In the genomic region with DNA sequence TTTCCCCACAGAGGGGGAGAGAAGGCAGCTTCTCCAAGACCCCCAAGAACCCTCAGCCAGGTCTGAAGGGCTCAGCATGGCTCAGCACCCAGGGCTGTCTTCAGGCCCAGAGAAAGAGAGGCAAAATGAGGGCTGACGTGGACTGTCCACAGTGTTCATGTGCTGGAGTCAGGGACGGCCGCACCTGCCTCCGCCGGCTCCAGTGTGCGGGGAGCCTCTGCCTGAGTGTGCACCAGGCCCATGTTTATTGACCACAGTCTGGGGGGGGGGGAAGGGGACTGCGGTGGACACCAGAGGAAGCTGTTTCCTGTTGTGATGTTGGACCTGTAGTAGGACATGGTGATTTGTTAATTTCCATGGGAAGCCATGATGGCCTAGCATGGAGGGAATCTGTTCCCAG, we compare ENCODE assay signal across 1 cellular context.
TF ChIP-seq lines count a peak whose summit lies in the region.

No MANE protein-coding gene starts in this region.

TF ChIP-seq in IMR-90, 13 proteins besides CTCF, POLR2A, EP300 and RAD21:
- TF ChIP-seq, protein P1, sequence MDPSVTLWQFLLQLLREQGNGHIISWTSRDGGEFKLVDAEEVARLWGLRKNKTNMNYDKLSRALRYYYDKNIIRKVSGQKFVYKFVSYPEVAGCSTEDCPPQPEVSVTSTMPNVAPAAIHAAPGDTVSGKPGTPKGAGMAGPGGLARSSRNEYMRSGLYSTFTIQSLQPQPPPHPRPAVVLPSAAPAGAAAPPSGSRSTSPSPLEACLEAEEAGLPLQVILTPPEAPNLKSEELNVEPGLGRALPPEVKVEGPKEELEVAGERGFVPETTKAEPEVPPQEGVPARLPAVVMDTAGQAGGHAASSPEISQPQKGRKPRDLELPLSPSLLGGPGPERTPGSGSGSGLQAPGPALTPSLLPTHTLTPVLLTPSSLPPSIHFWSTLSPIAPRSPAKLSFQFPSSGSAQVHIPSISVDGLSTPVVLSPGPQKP (IDR thresholded peaks at IDR 0.05; ENCODE audit: borderline replicate concordance, low read depth, low read length), result no peak
- TF ChIP-seq, protein P2, sequence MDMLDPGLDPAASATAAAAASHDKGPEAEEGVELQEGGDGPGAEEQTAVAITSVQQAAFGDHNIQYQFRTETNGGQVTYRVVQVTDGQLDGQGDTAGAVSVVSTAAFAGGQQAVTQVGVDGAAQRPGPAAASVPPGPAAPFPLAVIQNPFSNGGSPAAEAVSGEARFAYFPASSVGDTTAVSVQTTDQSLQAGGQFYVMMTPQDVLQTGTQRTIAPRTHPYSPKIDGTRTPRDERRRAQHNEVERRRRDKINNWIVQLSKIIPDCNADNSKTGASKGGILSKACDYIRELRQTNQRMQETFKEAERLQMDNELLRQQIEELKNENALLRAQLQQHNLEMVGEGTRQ (IDR thresholded peaks at IDR 0.05; ENCODE audit: low read depth, low read length), result no peak
- TF ChIP-seq CEBPB (IDR thresholded peaks at IDR 0.05; ENCODE audit: low read depth, low read length) (no peak), MAFK (IDR thresholded peaks at IDR 0.05; ENCODE audit: low read depth, low read length) (no peak), BHLHE40 (IDR thresholded peaks at IDR 0.05; ENCODE audit: low read depth, low read length) (no peak), CHD1 (IDR thresholded peaks at IDR 0.05; ENCODE audit: low read depth, low read length) (no peak), SMC3 (IDR thresholded peaks at IDR 0.05; ENCODE audit: low read depth, low read length) (no peak), FOS (IDR thresholded peaks at IDR 0.05; ENCODE audit: low read depth, low read length) (no peak), RCOR1 (IDR thresholded peaks at IDR 0.05; ENCODE audit: insufficient replicate concordance, low read length) (no peak), MAZ (IDR thresholded peaks at IDR 0.05; ENCODE audit: borderline replicate concordance, low read depth, low read length) (no peak), RFX5 (IDR thresholded peaks at IDR 0.05; ENCODE audit: low read depth, low read length) (no peak), MXI1 (IDR thresholded peaks at IDR 0.05; ENCODE audit: borderline replicate concordance, low read depth, low read length) (no peak), NFE2L2 (IDR thresholded peaks at IDR 0.05; ENCODE audit: low read depth, low read length) (no peak)
